In genomic region chr4:58564695-58565094, GRCh38 we compare ENCODE assay signal across 1 cellular context.
TF ChIP-seq lines count a peak whose summit lies in the region.

No MANE protein-coding gene starts in this region.

TF ChIP-seq in GM12878, 131 proteins besides CTCF, POLR2A, EP300 and RAD21 (continued from another document):
- TF ChIP-seq EZH2 (IDR thresholded peaks at IDR 0.05; ENCODE audit: borderline replicate concordance, control insufficient read depth, low read depth, low read length) = no peak
- no peak for TF ChIP-seq ATF2 (IDR thresholded peaks at IDR 0.05; ENCODE audit: low read length)
- TF ChIP-seq SUZ12 (IDR thresholded peaks at IDR 0.05; ENCODE audit: unreplicated experiment) = no peak
- no peak for TF ChIP-seq CREM (IDR thresholded peaks at IDR 0.05; ENCODE audit: low read depth)
- TF ChIP-seq TAF1 (IDR thresholded peaks at IDR 0.05; ENCODE audit: borderline replicate concordance, low read depth, low read length) = no peak
- no peak for TF ChIP-seq ZZZ3 (IDR thresholded peaks at IDR 0.05; ENCODE audit: control insufficient read depth, insufficient read length, low read depth)
- TF ChIP-seq ZNF274 (IDR thresholded peaks at IDR 0.05; ENCODE audit: insufficient read depth, insufficient read length) = no peak
- TF ChIP-seq YBX1 (IDR thresholded peaks at IDR 0.05) = no peak
- TF ChIP-seq SMARCA5 (IDR thresholded peaks at IDR 0.05) = no peak
- no peak for TF ChIP-seq FOS (IDR thresholded peaks at IDR 0.05; ENCODE audit: borderline replicate concordance, extremely low read depth, insufficient read length)
